In the genomic region with DNA sequence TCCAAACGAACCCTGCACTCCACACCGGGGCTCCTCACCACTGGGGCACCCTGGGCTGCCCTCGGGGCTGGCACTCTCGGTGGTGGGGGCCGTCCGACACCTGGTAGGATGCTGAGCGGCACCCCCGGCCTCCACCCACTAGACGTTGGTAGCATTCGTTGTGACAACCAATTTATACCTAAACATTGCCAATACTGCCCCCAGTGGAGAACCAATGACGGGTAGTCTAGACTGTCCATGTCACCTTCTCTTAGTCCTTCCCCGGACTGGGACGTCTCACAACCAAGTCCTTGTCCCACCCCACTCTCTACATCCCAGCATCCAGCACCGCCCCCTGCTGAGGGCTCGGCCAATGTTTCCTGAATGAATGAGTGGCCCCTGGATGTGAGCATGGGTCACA, we compare ENCODE assay signal across 7 cellular contexts.
DNase-seq lines count a peak whose midpoint lies in the region; ATAC-seq, FAIRE-seq and TF ChIP-seq lines count a peak whose summit lies in the region.
"Not testable (repeated sequence)": the region's sequence is repeated elsewhere in the genome, so short reads cannot be mapped to it uniquely, and the experiment has no call there.

No MANE protein-coding gene starts in this region.

- SMC1A ChIA-PET in GM12878 (lab: Charles Lee; ENCODE audit: uncharacterized antibody, unreplicated experiment) = not testable (repeated sequence)

- not testable (repeated sequence) for H3K9me3 ChIP-seq in GM12878 (replicated peaks; ENCODE audit: control insufficient read depth, insufficient read depth, low read length); left lung; spleen

- POLR2A ChIA-PET in GM12878 (lab: Charles Lee) = not testable (repeated sequence)

- BruUV-seq in GM12878 (replicated peaks; lab: Mats Ljungman, UMichigan) = not testable (repeated sequence)

- not testable (repeated sequence) for H3K4me1 ChIP-seq in GM23338 (ENCODE audit: insufficient read depth); GM12878 (ENCODE audit: control insufficient read depth, insufficient read depth, low read length); left lung; spleen

- H3K27ac Mint-ChIP-seq in GM23338 = not testable (repeated sequence)

- 44% methylated on average over 14 of the region's 15 CpGs for WGBS in GM12878 (ENCODE audit: insufficient coverage, insufficient replicate concordance, low lambda C conversion rate, missing lambda C conversion rate)
- WGBS in spleen, 5 donors = 79 to 100% (median 83%) methylated on average over 1 to 13 of the region's 15 CpGs

- H3K27ac ChIP-seq in GM23338 (ENCODE audit: low read depth); GM12878 (ENCODE audit: control insufficient read depth, insufficient read depth); left lung; spleen: not testable (repeated sequence)

- not testable (repeated sequence) for TF ChIP-seq RAD21 in GM12878 (IDR thresholded peaks at IDR 0.05; ENCODE audit: insufficient read depth, low read depth, low read length)

- not testable (repeated sequence) for FAIRE-seq in GM12878 (lab: Jason Lieb, UNC)

- ATAC-seq in GM23338 (peak; percentile 75), HG03442 (IDR thresholded peaks at IDR 0.05; ENCODE audit: unreplicated experiment) (peak; percentile 54), GM12878 (peak; percentile 91)
- not testable (repeated sequence) for ATAC-seq in Right ventricle myocardium inferior, left lung

- not testable (repeated sequence) for H3F3A ChIP-seq in GM23338 (replicated peaks; ENCODE audit: low read depth)

- H3K4me2 ChIP-seq in GM23338; GM12878 (ENCODE audit: control insufficient read depth, insufficient read depth): not testable (repeated sequence)

- not testable (repeated sequence) for H3K36me3 ChIP-seq in GM06990 (ENCODE audit: control insufficient read depth, insufficient read depth, low read length); GM23338 (ENCODE audit: insufficient read depth); GM12878 (ENCODE audit: control insufficient read depth in 2 of 2, insufficient read depth in 2 of 2, low read length in 1 of 2); left lung; spleen

- RAD21 ChIA-PET in GM12878 (lab: Charles Lee; ENCODE audit: unreplicated experiment) = not testable (repeated sequence)

- not testable (repeated sequence) for H3K9ac ChIP-seq in GM12878 (ENCODE audit: control insufficient read depth, insufficient read depth, low read length)

- not testable (repeated sequence) for H2AFZ ChIP-seq in GM23338; GM12878 (ENCODE audit: control insufficient read depth, low read depth, low read length)

- not testable (repeated sequence) for TF ChIP-seq POLR2A in GM12878 (IDR thresholded peaks at IDR 0.05; ENCODE audit: low read depth, low read length); spleen (IDR thresholded peaks at IDR 0.05)

- not testable (repeated sequence) for TF ChIP-seq CTCF in GM06990 (IDR thresholded peaks at IDR 0.05; ENCODE audit: insufficient read depth, low read length, poor library complexity, severe bottlenecking); GM12878 (IDR thresholded peaks at IDR 0.05 in 2 of 3, conservative IDR thresholded peaks at IDR 0.05 in 1 of 3; ENCODE audit: control insufficient read depth in 2 of 3, extremely low read depth in 1 of 3, insufficient read depth in 1 of 3, low read depth in 3 of 3, low read length in 3 of 3); left lung (IDR thresholded peaks at IDR 0.05); spleen (IDR thresholded peaks at IDR 0.05 in 8 of 11, conservative IDR thresholded peaks at IDR 0.05 in 3 of 11)
- 0 out of 4 replicates have a peak, but pooled peaks of 1 of the 2 experiments have one; percentile 3 for TF ChIP-seq CTCF in GM23338 (conservative IDR thresholded peaks at IDR 0.05; ENCODE audit: low read depth in 2 of 2)

- intact Hi-C loops in GM12878 (cut with micrococcal nuclease; ENCODE audit: unreplicated experiment); Right ventricle myocardium inferior (cut with DNase I); left lung (cut with DNase I); spleen (cut with DNase I; ENCODE audit: low total_unique reads): not testable (repeated sequence)

- not testable (repeated sequence) for H3K4me3 Mint-ChIP-seq in GM23338

- not testable (repeated sequence) for TF ChIP-seq EP300 in GM12878 (IDR thresholded peaks at IDR 0.05; ENCODE audit: borderline replicate concordance in 1 of 2, control insufficient read depth in 1 of 2, low read depth in 2 of 2, low read length in 2 of 2)

- H3K4me1 Mint-ChIP-seq in GM23338 = not testable (repeated sequence)

- not testable (repeated sequence) for H3K9me2 ChIP-seq in GM23338 (ENCODE audit: insufficient read depth)

- DNase-seq in GM06990 (ENCODE audit: extremely low read depth, insufficient read length) (peak; percentile 0), Right ventricle myocardium inferior (ENCODE audit: missing footprints) (peak; percentile 69), left lung (peak; percentile 32 to 82), spleen (peak; percentile 81)
- not testable (repeated sequence) for DNase-seq in GM23338 (ENCODE audit: low spot score); GM12878 (ENCODE audit: low read depth, low spot score)

- H3K79me2 ChIP-seq in GM23338 (replicated peaks; ENCODE audit: insufficient read depth); GM12878 (ENCODE audit: control insufficient read depth, insufficient read depth, low read length): not testable (repeated sequence)

- not testable (repeated sequence) for H3K27me3 Mint-ChIP-seq in GM23338 (ENCODE audit: insufficient read depth, low read depth, poor library complexity)

- CTCF ChIA-PET in GM12878 (lab: Yijun Ruan, JAX) = not testable (repeated sequence)

- not testable (repeated sequence) for H3K27me3 ChIP-seq in GM06990 (replicated peaks; ENCODE audit: control insufficient read depth, insufficient read depth, low read length); GM23338 (ENCODE audit: insufficient read depth); GM12878 (replicated peaks in 1 of 2; ENCODE audit: control insufficient read depth in 2 of 2, insufficient read depth in 2 of 2, low read length in 1 of 2); left lung; spleen (replicated peaks in 1 of 7)

- H3K36me3 Mint-ChIP-seq in GM23338 (ENCODE audit: low read depth) = not testable (repeated sequence)

- not testable (repeated sequence) for H3K4me3 ChIP-seq in GM06990 (replicated peaks; ENCODE audit: low read depth, low read length); GM23338; GM12878; left lung; spleen

- not testable (repeated sequence) for H3K9me3 Mint-ChIP-seq in GM23338

- in situ Hi-C loops in GM12878 (cut with MboI) = not testable (repeated sequence)

- not testable (repeated sequence) for H4K20me1 ChIP-seq in GM23338 (replicated peaks; ENCODE audit: insufficient read depth); GM12878 (ENCODE audit: control insufficient read depth, insufficient read depth)
